8 cellular contexts compared by ENCODE assay signal in the genomic region with DNA sequence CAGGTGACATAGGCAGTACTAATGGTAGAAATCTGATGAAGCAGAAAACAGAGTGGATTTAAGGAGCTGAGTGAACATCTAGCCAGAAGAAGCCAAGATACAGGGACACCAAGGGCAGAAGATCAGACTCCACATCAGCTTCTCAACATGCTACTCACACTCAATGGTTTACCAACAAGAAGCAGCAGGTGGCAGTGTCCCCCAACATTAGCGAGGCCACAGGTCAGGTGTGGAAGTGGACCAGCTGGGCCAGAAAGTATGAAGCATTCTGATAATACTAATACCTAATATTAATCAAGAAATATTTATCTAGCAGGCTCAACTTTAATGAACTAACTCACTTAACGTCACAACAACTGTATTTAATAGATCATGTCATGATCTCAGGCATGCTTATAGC.
A peak's percentile ranks its signal among the peaks of the same experiment; 100 is the strongest.
DNase-seq lines count a peak whose midpoint lies in the region; ATAC-seq and TF ChIP-seq lines count a peak whose summit lies in the region.

No MANE protein-coding gene starts in this region.

- H3K27ac ChIP-seq in foreskin keratinocyte: no peak overlapping the region

- peak; percentile 75 for TF ChIP-seq CTCF in foreskin keratinocyte (conservative IDR thresholded peaks at IDR 0.05)

- H3K27me3 ChIP-seq in foreskin keratinocyte: peaks cover 30% of the 10 kb centered on the region

- no peaks in the 10 kb centered on the region for H3K4me1 ChIP-seq in foreskin keratinocyte

- ATAC-seq in GM18502 (IDR thresholded peaks at IDR 0.05; ENCODE audit: poor library complexity, unreplicated experiment) (peak; percentile 88), HG02943 (IDR thresholded peaks at IDR 0.05; ENCODE audit: low read depth, unreplicated experiment) (peak; percentile 81), foreskin keratinocyte (peak; percentile 87)

- DNase-seq in AG08396 (ENCODE audit: low spot score): peak; percentile 65
- peak; percentile 45 for DNase-seq in RPMI7951 (ENCODE audit: low read depth)
- DNase-seq in activated effector memory CD4-positive, alpha-beta T cell treated with anti-CD3 and anti-CD28 coated beads, Interleukin-2, amount 50 U/mL, for 16 hours: peak; percentile 73
- peak; percentile 11 to 49 for DNase-seq in foreskin keratinocyte
- DNase-seq in pons (ENCODE audit: low spot score): peak; percentile 83
- DNase-seq in NCI-H2171 (lab: John Stamatoyannopoulos, UW): no peak
